Comparison of ENCODE assay signal across 19 cellular contexts in the genomic region with DNA sequence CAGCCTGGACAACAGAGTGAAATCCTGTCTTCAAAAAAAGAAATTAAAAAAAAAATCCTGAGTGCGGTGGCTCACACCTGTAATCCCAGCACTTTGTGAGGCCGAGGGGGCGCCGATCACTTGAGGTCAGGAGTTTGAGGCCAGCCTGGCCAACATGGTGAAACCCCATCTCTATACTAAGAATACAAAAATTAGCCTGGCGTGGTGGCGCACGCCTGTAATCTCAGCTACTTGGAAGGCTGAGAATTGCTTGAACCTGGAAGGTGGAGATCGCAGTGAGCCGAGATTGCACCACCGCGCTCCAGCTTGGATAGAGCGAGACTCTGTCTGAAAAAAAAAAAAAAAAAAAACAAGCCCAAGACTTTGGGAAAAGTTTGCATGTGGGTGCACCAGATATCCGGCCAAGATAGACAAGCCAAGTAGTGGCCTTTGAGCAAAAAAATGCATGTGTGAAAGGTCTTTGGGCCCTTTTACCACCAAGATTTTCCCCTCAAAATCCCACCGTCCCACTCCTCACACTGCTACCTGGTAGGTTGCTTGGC. TPM values are rescaled to one million over a fixed set of nuclear protein-coding genes. Genes with fewer than 3 reads are reported as not detected.
DNase-seq lines count a peak whose midpoint lies in the region; TF ChIP-seq lines count a peak whose summit lies in the region.
"Had no signal": no experiment of that assay in that cellular context is flagged by ENCODE, and none has a peak within 500 bp of the region (broad histone marks: within the 10 kb centered on the region; RNA-seq: fewer than 3 reads in every experiment).

No MANE protein-coding gene starts in this region.

- intact Hi-C loops in CD4-positive, alpha-beta memory T cell (cut with micrococcal nuclease), result no loop called here
- intact Hi-C loops in PC-9 (cut with micrococcal nuclease; ENCODE audit: unreplicated experiment), result loop anchor here (10.0 kb wide), 1 partner anchor 378 kb away; the partner anchor contains the start of gene ASF1B

- H2AFZ ChIP-seq in PC-9, result no peak overlapping the region

- H3K27me3 ChIP-seq in CD4-positive, alpha-beta memory T cell (ENCODE audit: insufficient read depth, low read length), result no peaks in the 10 kb centered on the region
- H3K27me3 ChIP-seq in PC-9 (ENCODE audit: insufficient read depth, low read depth), result no peaks in the 10 kb centered on the region
- no peaks in the 10 kb centered on the region for H3K27me3 ChIP-seq in esophagus (ENCODE audit: control insufficient read depth in 1 of 2, insufficient read depth in 2 of 2, low read length in 2 of 2)

- WGBS in esophagus, 2 donors, result 92 to 93% methylated on average over 14 of the region's 14 CpGs

- no peak overlapping the region for H3K27ac ChIP-seq in CD4-positive, alpha-beta memory T cell (ENCODE audit: low read depth, low read length)
- H3K27ac ChIP-seq in PC-9 (peak overlapping the region; percentile 99), esophagus (ENCODE audit: low read depth in 2 of 2, low read length in 1 of 2) (peak overlapping the region; percentile 15 to 63)
- H3K27ac ChIP-seq: HL-60, SK-N-MC had no signal

- CTCF ChIA-PET in CD4-positive, alpha-beta memory T cell (lab: Charles Lee; ENCODE audit: partially characterized antibody), result interaction anchor here (1.0 to 2.4 kb wide), 2 partner anchors 9 to 17 kb away, joined by 3 to 6 read pairs; no protein-coding TSS in a partner anchor
- CTCF ChIA-PET in PC-9 (lab: Charles Lee), result no interaction called here

- H3K4me2 ChIP-seq in PC-9, result no peak overlapping the region

- no peak for TF ChIP-seq CTCF in PC-9 (conservative IDR thresholded peaks at IDR 0.05)
- no peak for TF ChIP-seq CTCF in osteocyte (IDR thresholded peaks at IDR 0.05)
- no peak for TF ChIP-seq CTCF in GM10266 (IDR thresholded peaks at IDR 0.05; ENCODE audit: control insufficient read depth, insufficient read depth, low read depth, missing control alignments)

- peaks cover 36 to 68% (median 53%) of the 10 kb centered on the region in 4 donors for H3K4me1 Mint-ChIP-seq in CD4-positive, alpha-beta memory T cell
- H3K4me1 Mint-ChIP-seq in osteocyte (ENCODE audit: unreplicated experiment), result peaks cover 50% of the 10 kb centered on the region

- H3K27me3 Mint-ChIP-seq in CD4-positive, alpha-beta memory T cell, result no peaks in the 10 kb centered on the region
- H3K27me3 Mint-ChIP-seq in osteocyte (ENCODE audit: unreplicated experiment), result no peaks in the 10 kb centered on the region

- H3K36me3 Mint-ChIP-seq in CD4-positive, alpha-beta memory T cell, result peaks cover 30 to 42% of the 10 kb centered on the region in 2 donors
- peaks cover 24% of the 10 kb centered on the region for H3K36me3 Mint-ChIP-seq in osteocyte (ENCODE audit: unreplicated experiment)

- no peak overlapping the region for H3K4me3 ChIP-seq in CD4-positive, alpha-beta memory T cell (ENCODE audit: low read length in 2 of 2)
- H3K4me3 ChIP-seq in PC-9 (no peak overlapping the region), esophagus (ENCODE audit: low read depth in 1 of 2, low read length in 2 of 2) (no peak overlapping the region)
- H3K4me3 ChIP-seq: SK-N-MC had no signal

- peaks cover 50% of the 10 kb centered on the region for H3K79me2 ChIP-seq in PC-9 (ENCODE audit: low read depth)

- BruUV-seq in PC-9 (replicated peaks; lab: Mats Ljungman, UMichigan), result no TSS peak

- peak overlapping the region in 5 of 7 donors; percentile 39 to 84 (median 76) for H3K27ac Mint-ChIP-seq in CD4-positive, alpha-beta memory T cell
- peak overlapping the region; percentile 34 for H3K27ac Mint-ChIP-seq in osteocyte (ENCODE audit: unreplicated experiment)

- POLR2A ChIA-PET in CD4-positive, alpha-beta memory T cell (lab: Charles Lee; ENCODE audit: partially characterized antibody), result interaction anchor here (1.1 to 28.2 kb wide), 3 partner anchors 5 to 48 kb away, joined by 3 to 1220 read pairs (median 1220); partner anchors contain the start of genes DNAJB1, GIPC1 and TECR
- POLR2A ChIA-PET in PC-9 (lab: Charles Lee; ENCODE audit: unreplicated experiment), result interaction anchor here (0.7 kb wide), 1 partner anchor 762 kb away, joined by 36 read pairs; no protein-coding TSS in a partner anchor

- peaks cover 0 to 5% (median 0%) of the 10 kb centered on the region in 8 donors for H3K9me3 Mint-ChIP-seq in CD4-positive, alpha-beta memory T cell
- H3K9me3 Mint-ChIP-seq in osteocyte (ENCODE audit: unreplicated experiment), result no peaks in the 10 kb centered on the region

- peak in 2 of 5 donors; percentile 28 to 33 for DNase-seq in CD4-positive, alpha-beta memory T cell
- DNase-seq in PC-9 (no peak), osteocyte (ENCODE audit: extremely low spot score, unreplicated experiment) (no peak), NCI-H345 (lab: John Stamatoyannopoulos, UW) (no peak), NAMALWA (ENCODE audit: low spot score) (no peak), GM10266 (ENCODE audit: extremely low spot score) (no peak)
- DNase-seq: COR-L47, DMS153, EL, KBM-7, NCI-H1105, NCI-H187, NCI-H446 treated with DMSO at 0.1 percent for 48 hours, NCI-H748 treated with DMSO at 0.1 percent for 48 hours, PC-3 had no signal

- H3K4me3 Mint-ChIP-seq in CD4-positive, alpha-beta memory T cell, result peak overlapping the region in 1 of 8 donors; percentile 39
- H3K4me3 Mint-ChIP-seq in osteocyte (ENCODE audit: unreplicated experiment), result no peak overlapping the region

- H4K20me1 ChIP-seq in PC-9 (ENCODE audit: insufficient read depth), result peaks cover 33% of the 10 kb centered on the region

- peaks cover 96% of the 10 kb centered on the region for H3F3A ChIP-seq in PC-9 (ENCODE audit: insufficient read depth, low read depth)

- no peaks in the 10 kb centered on the region for H3K9me3 ChIP-seq in CD4-positive, alpha-beta memory T cell (ENCODE audit: control insufficient read depth in 1 of 2, low read length in 2 of 2)
- H3K9me3 ChIP-seq in PC-9 (ENCODE audit: insufficient read depth, low read depth), result no peaks in the 10 kb centered on the region
- H3K9me3 ChIP-seq in esophagus (ENCODE audit: control insufficient read depth in 2 of 2, insufficient read depth in 1 of 2, low read depth in 1 of 2, low read length in 1 of 2), result no peaks in the 10 kb centered on the region

- peaks cover 36% of the 10 kb centered on the region for H3K36me3 ChIP-seq in CD4-positive, alpha-beta memory T cell (ENCODE audit: insufficient read depth, low read length)
- peaks cover 34% of the 10 kb centered on the region for H3K36me3 ChIP-seq in PC-9 (ENCODE audit: low read depth)
- peaks cover 10 to 22% of the 10 kb centered on the region in 2 donors for H3K36me3 ChIP-seq in esophagus (ENCODE audit: control insufficient read depth in 2 of 2, insufficient read depth in 2 of 2, low read length in 1 of 2)

- H3K4me1 ChIP-seq in CD4-positive, alpha-beta memory T cell (ENCODE audit: insufficient read depth, low read length), result peaks cover 44% of the 10 kb centered on the region
- peaks cover 64% of the 10 kb centered on the region for H3K4me1 ChIP-seq in PC-9 (replicated peaks; ENCODE audit: insufficient read depth)
- H3K4me1 ChIP-seq in esophagus (ENCODE audit: control insufficient read depth in 2 of 2, insufficient read depth in 2 of 2, low read length in 1 of 2), result peaks cover 0 to 3% of the 10 kb centered on the region in 2 donors

- no peaks in the 10 kb centered on the region for H3K9me2 ChIP-seq in PC-9 (ENCODE audit: insufficient read depth)

RNA-seq across cellular contexts. Expression of gene DNAJB1, which starts 5.7 kb away (rescaled TPM):
- 100 to 1,000 TPM; 122 to 138 TPM for total RNA-seq in CD4-positive, alpha-beta memory T cell
- 100 to 1,000 TPM; 307 to 824 TPM for polyA plus RNA-seq in CD4-positive, alpha-beta memory T cell
- total RNA-seq in PC-9 (2021), result 159 and 199 TPM in 2 replicates
- 100 to 1,000 TPM; 249 to 309 TPM for polyA plus RNA-seq in esophagus
- total RNA-seq in osteocyte, result 80.0 and 84.6 TPM in 2 replicates

RNA-seq across cellular contexts. Expression of gene GIPC1, which starts 16.6 kb away (rescaled TPM):
- 10 to 100 TPM; 32.3 to 33.8 TPM for total RNA-seq in CD4-positive, alpha-beta memory T cell
- 10 to 100 TPM; 50.1 to 63.6 TPM for polyA plus RNA-seq in CD4-positive, alpha-beta memory T cell
- 205 and 259 TPM in 2 replicates for total RNA-seq in PC-9 (2021)
- 100 to 1,000 TPM; 269 to 368 TPM for polyA plus RNA-seq in esophagus
- 89.0 and 90.3 TPM in 2 replicates for total RNA-seq in osteocyte

RNA-seq across cellular contexts. Expression of gene TECR, which starts 16.9 kb away (rescaled TPM):
- 100 to 1,000 TPM; 189 to 194 TPM for total RNA-seq in CD4-positive, alpha-beta memory T cell
- polyA plus RNA-seq in CD4-positive, alpha-beta memory T cell, result 100 to 1,000 TPM; 246 to 269 TPM
- total RNA-seq in PC-9 (2021), result 212 and 294 TPM in 2 replicates
- polyA plus RNA-seq in esophagus, result 100 to 1,000 TPM; 362 to 444 TPM
- 136 and 139 TPM in 2 replicates for total RNA-seq in osteocyte

RNA-seq across cellular contexts. Expression of gene PTGER1, which starts 37.3 kb away (rescaled TPM):
- not detected for total RNA-seq in CD4-positive, alpha-beta memory T cell
- not detected for polyA plus RNA-seq in CD4-positive, alpha-beta memory T cell
- total RNA-seq in PC-9 (2021), result 1.4 TPM in 2 replicates
- polyA plus RNA-seq in esophagus, result under 1 TPM; 0.32 to 0.47 TPM
- 1.0 and 1.6 TPM in 2 replicates for total RNA-seq in osteocyte
- total RNA-seq: Right ventricle myocardium inferior had no signal

RNA-seq across cellular contexts. Expression of gene NDUFB7, which starts 59.4 kb away (rescaled TPM):
- 10 to 100 TPM; 56.6 to 67.2 TPM for total RNA-seq in CD4-positive, alpha-beta memory T cell
- 100 to 1,000 TPM; 177 to 252 TPM for polyA plus RNA-seq in CD4-positive, alpha-beta memory T cell
- total RNA-seq in PC-9 (2021) (192 and 248 TPM in 2 replicates), osteocyte (149 and 158 TPM in 2 replicates)
- 100 to 1,000 TPM; 471 to 517 TPM for polyA plus RNA-seq in esophagus
